ENCODE assay signal across 8 cellular contexts in the genomic region with DNA sequence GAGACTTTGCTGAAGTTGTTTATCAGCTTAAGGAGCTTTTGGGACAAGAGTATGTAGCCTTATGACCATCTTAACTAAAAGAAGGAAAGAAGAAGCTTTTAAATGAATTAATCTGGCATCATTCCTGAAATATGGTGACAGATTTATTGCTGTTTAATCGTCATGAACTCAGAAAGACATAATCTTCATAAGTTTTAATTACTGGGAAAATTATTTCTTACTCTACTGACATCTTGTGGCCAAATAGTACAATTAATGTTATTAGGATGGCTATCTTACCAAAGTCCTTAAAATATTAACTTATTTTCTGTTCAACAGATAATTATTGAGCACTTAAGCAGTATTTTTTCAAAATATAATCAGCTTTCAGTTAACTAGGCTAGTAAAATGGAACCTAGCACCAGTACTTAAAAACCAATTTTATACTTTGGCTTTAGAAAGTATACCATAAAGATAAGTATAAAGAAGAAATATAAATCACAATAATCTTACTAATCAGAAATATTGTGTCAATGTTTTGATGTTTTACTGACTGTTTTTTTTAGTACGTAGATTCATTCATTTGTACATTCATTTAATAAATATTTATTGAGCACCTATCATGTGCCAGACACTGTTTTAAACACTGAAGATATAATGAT. TPM values are rescaled to one million over a fixed set of nuclear protein-coding genes. Genes with fewer than 3 reads are reported as not detected.
A peak's percentile ranks its signal among the peaks of the same experiment; 100 is the strongest.
DNase-seq lines count a peak whose midpoint lies in the region; FAIRE-seq and TF ChIP-seq lines count a peak whose summit lies in the region.

No MANE protein-coding gene starts in this region.

- H3K79me2 ChIP-seq in MM.1S (ENCODE audit: low read length): no peaks in the 10 kb centered on the region
- peaks cover 35% of the 10 kb centered on the region for H3K79me2 ChIP-seq in osteoblast (ENCODE audit: insufficient read depth, low read length)

- H2AFZ ChIP-seq in MM.1S (ENCODE audit: low read length) (no peak overlapping the region), osteoblast (ENCODE audit: low read length) (no peak overlapping the region)

- no peaks in the 10 kb centered on the region for H3F3A ChIP-seq in MM.1S (ENCODE audit: insufficient read depth, low read length)

- H3K4me1 ChIP-seq in MM.1S (ENCODE audit: low read length) (no peaks in the 10 kb centered on the region), osteoblast (ENCODE audit: insufficient read depth, low read length) (peaks cover 22% of the 10 kb centered on the region)

- H3K9ac ChIP-seq in MM.1S (ENCODE audit: low read length): no peak overlapping the region

- no peak overlapping the region for H3K27ac ChIP-seq in MM.1S (ENCODE audit: low read length)
- H3K27ac ChIP-seq in osteoblast (ENCODE audit: low read depth, low read length): peak overlapping the region; percentile 82
- no peak overlapping the region for H3K27ac ChIP-seq in WERI-Rb-1

- TF ChIP-seq CTCF in MM.1S (IDR thresholded peaks at IDR 0.05; ENCODE audit: low read length): peak; percentile 66
- TF ChIP-seq CTCF in bronchial epithelial cell (IDR thresholded peaks at IDR 0.05; ENCODE audit: insufficient read depth, low read length, severe bottlenecking): no peak
- TF ChIP-seq CTCF in osteoblast (IDR thresholded peaks at IDR 0.05; ENCODE audit: extremely low read depth, low read depth, low read length): peak; percentile 49
- TF ChIP-seq CTCF in WERI-Rb-1 (IDR thresholded peaks at IDR 0.05; ENCODE audit: low read depth, low read length): no peak

- H3K4me2 ChIP-seq in MM.1S (ENCODE audit: low read depth, low read length) (no peak overlapping the region), osteoblast (ENCODE audit: insufficient read depth, low read length) (peak overlapping the region; percentile 23)

- H3K36me3 ChIP-seq in MM.1S (replicated peaks; ENCODE audit: insufficient read depth, low read length) (no peaks in the 10 kb centered on the region), bronchial epithelial cell (ENCODE audit: control insufficient read depth, insufficient read depth, low read length) (peaks cover 11% of the 10 kb centered on the region), osteoblast (ENCODE audit: insufficient read depth, low read length) (peaks cover 22% of the 10 kb centered on the region), WERI-Rb-1 (peaks cover 67% of the 10 kb centered on the region)

- H4K20me1 ChIP-seq in MM.1S (ENCODE audit: insufficient read depth, low read length) (no peaks in the 10 kb centered on the region), osteoblast (ENCODE audit: insufficient read depth, low read length) (peaks cover 6% of the 10 kb centered on the region)

- FAIRE-seq in bronchial epithelial cell (lab: Jason Lieb, UNC): no peak

- H3K4me3 ChIP-seq in MM.1S (ENCODE audit: low read length) (no peak overlapping the region), bronchial epithelial cell (ENCODE audit: low read depth, low read length) (no peak overlapping the region), osteoblast (ENCODE audit: insufficient read depth, low read length) (no peak overlapping the region), WERI-Rb-1 (ENCODE audit: low read depth, low read length) (no peak overlapping the region)

- H3K27me3 ChIP-seq in MM.1S (replicated peaks; ENCODE audit: insufficient read depth, low read length) (no peaks in the 10 kb centered on the region), bronchial epithelial cell (ENCODE audit: control insufficient read depth, insufficient read depth, low read length) (no peaks in the 10 kb centered on the region), osteoblast (ENCODE audit: insufficient read depth, low read length) (no peaks in the 10 kb centered on the region), WERI-Rb-1 (ENCODE audit: insufficient read depth, low read depth, severe bottlenecking) (no peaks in the 10 kb centered on the region)

- no peaks in the 10 kb centered on the region for H3K9me3 ChIP-seq in MM.1S (replicated peaks; ENCODE audit: insufficient read depth, low read length)
- no peaks in the 10 kb centered on the region for H3K9me3 ChIP-seq in osteoblast (ENCODE audit: low read depth, low read length)
- H3K9me3 ChIP-seq in WERI-Rb-1 (ENCODE audit: severe bottlenecking): peaks cover 6% of the 10 kb centered on the region

- DNase-seq in EH (ENCODE audit: low read depth) (peak; percentile 53), MM.1S (peak; percentile 58), bronchial epithelial cell (ENCODE audit: low read depth) (peak; percentile 27), osteoblast (ENCODE audit: insufficient read length, low spot score, missing footprints) (no peak), WERI-Rb-1 (no peak), ecto neural progenitor cell (ENCODE audit: low spot score) (no peak), NCI-H1092 treated with DMSO at 0.1 percent for 48 hours (lab: John Stamatoyannopoulos, UW) (no peak), DMS153 treated with DMSO at 0.1 percent for 48 hours (lab: John Stamatoyannopoulos, UW; ENCODE audit: unreplicated experiment) (no peak)

- H3K9me2 ChIP-seq in MM.1S (replicated peaks; ENCODE audit: insufficient read depth, low read length): no peaks in the 10 kb centered on the region

RNA-seq across cellular contexts. Expression of gene GPR25, which starts 34.7 kb away (rescaled TPM):
- total RNA-seq in bronchial epithelial cell: not detected in 2 replicates
- not detected in 2 replicates for total RNA-seq in osteoblast

RNA-seq across cellular contexts. Expression of gene INAVA, which starts 56.6 kb away (rescaled TPM):
- total RNA-seq in bronchial epithelial cell: 28.7 and 39.7 TPM in 2 replicates
- total RNA-seq in osteoblast: under 0.01 and 0.36 TPM in 2 replicates

Comparison
In these comparisons a context has a peak if more than half of its experiments do, and no peak if none do; other contexts are left out.
1. DNase-seq: peak in EH (single experiment), MM.1S (single experiment) and bronchial epithelial cell (single experiment); none in osteoblast (single experiment), WERI-Rb-1 (single experiment), ecto neural progenitor cell (single experiment), NCI-H1092 treated with DMSO at 0.1 percent for 48 hours (single experiment) and DMS153 treated with DMSO at 0.1 percent for 48 hours (single experiment).
2. CTCF ChIP-seq: peak in MM.1S (single experiment) and osteoblast (single experiment); none in bronchial epithelial cell (single experiment) and WERI-Rb-1 (single experiment).
3. RNA of gene INAVA, which starts 56.6 kb away (total RNA-seq): 28.7 to 39.7 TPM in bronchial epithelial cell; under 0.01 to 0.36 TPM in osteoblast; every median in the first group is over 10 times any median in the second.